In genomic region chr13:30679483-30680330, GRCh38 we compare ENCODE assay signal across 7 cellular contexts. TPM values are rescaled to one million over a fixed set of nuclear protein-coding genes. Genes with fewer than 3 reads are reported as not detected.
DNase-seq lines count a peak whose midpoint lies in the region; ATAC-seq and TF ChIP-seq lines count a peak whose summit lies in the region.

No MANE protein-coding gene starts in this region.

- intact Hi-C loops in tibial artery (cut with DNase I; ENCODE audit: low total_unique reads) = loop anchor here (5.0 to 10.0 kb wide), 2 partner anchors 65 to 123 kb away; partner anchors contain the start of gene USPL1

- in situ Hi-C loops in astrocyte of the cerebellum (cut with HindIII; ENCODE audit: low sequenced_read_pairs) = no loop called here

- H3K4me1 ChIP-seq in OCI-LY3 (ENCODE audit: low read length) (peaks cover 17% of the 10 kb centered on the region; the same call in 1 of the 2 replicates), tibial artery (no peaks in the 10 kb centered on the region)

- no peak overlapping the region for H2AFZ ChIP-seq in OCI-LY3 (ENCODE audit: low read depth, low read length)

- H3K9me3 ChIP-seq in OCI-LY3 (ENCODE audit: insufficient read depth, low read length) = no peaks in the 10 kb centered on the region
- no peaks in the 10 kb centered on the region for H3K9me3 ChIP-seq in tibial artery

- peak; percentile 76 for ATAC-seq in HG02759 (IDR thresholded peaks at IDR 0.05; ENCODE audit: unreplicated experiment)

- no peaks in the 10 kb centered on the region for H3K79me2 ChIP-seq in OCI-LY3 (ENCODE audit: low read length)

- TF ChIP-seq CTCF in GM12864 (IDR thresholded peaks at IDR 0.05; ENCODE audit: low read depth, low read length, missing control alignments) (peak; percentile 65), OCI-LY3 (IDR thresholded peaks at IDR 0.05; ENCODE audit: low read depth, low read length) (peak; percentile 96), astrocyte of the cerebellum (IDR thresholded peaks at IDR 0.05; ENCODE audit: low read depth, low read length, missing control alignments) (peak; percentile 78), kidney epithelial cell (IDR thresholded peaks at IDR 0.05; ENCODE audit: insufficient read depth, low read length, poor library complexity, severe bottlenecking) (peak; percentile 58), tibial artery (IDR thresholded peaks at IDR 0.05) (peak; percentile 53 to 66)

- H3K27me3 ChIP-seq in OCI-LY3 (ENCODE audit: low read depth, low read length) = peaks cover 8% of the 10 kb centered on the region
- no peaks in the 10 kb centered on the region for H3K27me3 ChIP-seq in kidney epithelial cell (ENCODE audit: control insufficient read depth, insufficient read depth, low read length)
- no peaks in the 10 kb centered on the region for H3K27me3 ChIP-seq in tibial artery

- H4K20me1 ChIP-seq in OCI-LY3 (ENCODE audit: insufficient read depth, low read length) = no peaks in the 10 kb centered on the region

- H3K27ac ChIP-seq in OCI-LY3 (ENCODE audit: low read length) (no peak overlapping the region), tibial artery (no peak overlapping the region)

- H3K4me3 ChIP-seq in GM12864 (ENCODE audit: low read depth, low read length) (no peak overlapping the region), OCI-LY3 (ENCODE audit: low read length) (no peak overlapping the region), astrocyte of the cerebellum (ENCODE audit: low read depth, low read length) (no peak overlapping the region), kidney epithelial cell (ENCODE audit: low read depth, low read length) (no peak overlapping the region), tibial artery (no peak overlapping the region)

- DNase-seq in GM12864 (ENCODE audit: low read depth) = no peak
- DNase-seq in astrocyte of the cerebellum (ENCODE audit: low read depth) = no peak
- no peak for DNase-seq in kidney epithelial cell (ENCODE audit: low read depth)
- DNase-seq in tibial artery = no peak
- DNase-seq in NCI-H128 (lab: John Stamatoyannopoulos, UW; ENCODE audit: unreplicated experiment) = no peak

- no peaks in the 10 kb centered on the region for H3K36me3 ChIP-seq in OCI-LY3 (replicated peaks; ENCODE audit: low read depth, low read length)
- no peaks in the 10 kb centered on the region for H3K36me3 ChIP-seq in kidney epithelial cell (ENCODE audit: control insufficient read depth, insufficient read depth, low read length)
- no peaks in the 10 kb centered on the region for H3K36me3 ChIP-seq in tibial artery

- H3K9ac ChIP-seq in OCI-LY3 (ENCODE audit: low read length) = no peak overlapping the region

- H3K4me2 ChIP-seq in OCI-LY3 (ENCODE audit: low read length) = peak overlapping the region; percentile 37

RNA-seq across cellular contexts. Expression of gene ALOX5AP, which starts 55.6 kb away (rescaled TPM):
- total RNA-seq in kidney epithelial cell = 85.4 and 96.0 TPM in 2 replicates
